In genomic region chr20:208937-209566, GRCh38 we compare ENCODE assay signal across 8 cellular contexts. TPM values are rescaled to one million over a fixed set of nuclear protein-coding genes. Genes with fewer than 3 reads are reported as not detected.
DNase-seq lines count a peak whose midpoint lies in the region; ATAC-seq and TF ChIP-seq lines count a peak whose summit lies in the region.

No MANE protein-coding gene starts in this region.

- no peaks in the 10 kb centered on the region for H3K36me3 Mint-ChIP-seq in effector memory CD8-positive, alpha-beta T cell (ENCODE audit: insufficient read depth)

- H3K4me1 Mint-ChIP-seq in effector memory CD8-positive, alpha-beta T cell (ENCODE audit: low read depth in 2 of 2) = no peaks in the 10 kb centered on the region

- no peak overlapping the region for H4K8ac ChIP-seq in mesenchymal stem cell (ENCODE audit: low read length)

- no peak overlapping the region for H2BK120ac ChIP-seq in mesenchymal stem cell (ENCODE audit: low read depth, low read length)

- in situ Hi-C loops in ACHN (cut with HindIII; ENCODE audit: low pct_ligation_motif_present, low pct_unique_long_range_greater_than_20kb, low sequenced_read_pairs) (no loop called here), G401 (cut with HindIII; ENCODE audit: low sequenced_read_pairs) (no loop called here)

- H2BK12ac ChIP-seq in mesenchymal stem cell (ENCODE audit: low read length in 2 of 2) = no peak overlapping the region

- H3K79me1 ChIP-seq in mesenchymal stem cell (replicated peaks; ENCODE audit: low read length, poor library complexity, severe bottlenecking) = no peaks in the 10 kb centered on the region

- H3K9ac ChIP-seq in mesenchymal stem cell (ENCODE audit: low read length) = no peak overlapping the region

- H3K4me3 Mint-ChIP-seq in effector memory CD8-positive, alpha-beta T cell = no peak overlapping the region

- 23% methylated on average over 5 of the region's 5 CpGs for WGBS in mesenchymal stem cell

- H3K23ac ChIP-seq in mesenchymal stem cell (ENCODE audit: low read length in 2 of 2) = no peak overlapping the region

- H2BK15ac ChIP-seq in mesenchymal stem cell (ENCODE audit: low read depth, poor library complexity, severe bottlenecking) = no peak overlapping the region

- no peak overlapping the region for H3K27ac Mint-ChIP-seq in effector memory CD8-positive, alpha-beta T cell

- H3K4ac ChIP-seq in mesenchymal stem cell (ENCODE audit: low read depth in 1 of 2, low read length in 2 of 2) = no peak overlapping the region

- H3K27me3 ChIP-seq in mesenchymal stem cell (ENCODE audit: control insufficient read depth in 1 of 2, insufficient read depth in 1 of 2, low read length in 2 of 2) = peaks cover 21 to 28% of the 10 kb centered on the region in 2 experiments

- H3K36me3 ChIP-seq in mesenchymal stem cell (ENCODE audit: control insufficient read depth in 1 of 2, insufficient read depth in 2 of 2, low read depth in 1 of 2, low read length in 2 of 2) = no peaks in the 10 kb centered on the region

- H2AFZ ChIP-seq in mesenchymal stem cell (ENCODE audit: low read depth, low read length) = no peak overlapping the region

- no peak overlapping the region for H3K18ac ChIP-seq in mesenchymal stem cell (ENCODE audit: low read depth in 1 of 2, low read length in 2 of 2)

- no peak overlapping the region for H2AK5ac ChIP-seq in mesenchymal stem cell (ENCODE audit: low read length, severe bottlenecking)

- H3K4me1 ChIP-seq in mesenchymal stem cell (ENCODE audit: control insufficient read depth, insufficient read depth, low read depth, low read length) = no peaks in the 10 kb centered on the region

- peaks cover 0 to 17% of the 10 kb centered on the region in 2 donors for H3K27me3 Mint-ChIP-seq in effector memory CD8-positive, alpha-beta T cell

- DNase-seq in ACHN (peak; percentile 63), G401 (ENCODE audit: low spot score) (peak; percentile 35), LNCaP clone FGC (ENCODE audit: low read depth) (peak; percentile 63), SHP77 treated with DMSO at 0.1 percent for 48 hours (lab: John Stamatoyannopoulos, UW) (peak; percentile 61), mesenchymal stem cell (peak; percentile 83), mesenteric fat pad (ENCODE audit: low spot score) (no peak)
- DNase-seq in effector memory CD8-positive, alpha-beta T cell = peak in 2 of 3 experiments; percentile 2

- no peak overlapping the region for H3K27ac ChIP-seq in mesenchymal stem cell (ENCODE audit: low read length, poor library complexity, severe bottlenecking)

- no peak overlapping the region for H2BK5ac ChIP-seq in mesenchymal stem cell (ENCODE audit: low read depth, low read length, poor library complexity, severe bottlenecking)

- no peak overlapping the region for H3K4me2 ChIP-seq in mesenchymal stem cell (ENCODE audit: low read length, poor library complexity, severe bottlenecking)

- ATAC-seq in effector memory CD8-positive, alpha-beta T cell (replicated peaks) = peak; percentile 71
- ATAC-seq in HG02642 (IDR thresholded peaks at IDR 0.05; ENCODE audit: poor library complexity, unreplicated experiment) = no peak

- H4K91ac ChIP-seq in mesenchymal stem cell (ENCODE audit: low read length) = no peak overlapping the region

- peak; percentile 64 for TF ChIP-seq CTCF in LNCaP clone FGC (IDR thresholded peaks at IDR 0.05; ENCODE audit: control insufficient read depth, extremely low read depth, insufficient read depth)

- H3K9me3 Mint-ChIP-seq in effector memory CD8-positive, alpha-beta T cell = no peaks in the 10 kb centered on the region

- H3K4me3 ChIP-seq in LNCaP clone FGC (ENCODE audit: low read depth, low read length) = no peak overlapping the region
- no peak overlapping the region for H3K4me3 ChIP-seq in mesenchymal stem cell (ENCODE audit: insufficient read depth in 1 of 2, low read depth in 1 of 2, low read length in 2 of 2)

- H3K14ac ChIP-seq in mesenchymal stem cell (ENCODE audit: low read length in 2 of 2) = no peak overlapping the region

- no peaks in the 10 kb centered on the region for H3K9me3 ChIP-seq in mesenchymal stem cell (ENCODE audit: control insufficient read depth, low read length)

RNA-seq across cellular contexts. Expression of gene DEFB129, which starts 18.0 kb away (rescaled TPM):
- not detected in 2 replicates for total RNA-seq in G401 (2014; rRNA removed; shearing (Covaris generic))
- polyA plus RNA-seq in mesenchymal stem cell (2013, experiment 1 of 2) = not detected
- polyA plus RNA-seq in mesenchymal stem cell (2013, experiment 2 of 2) = not detected
- total RNA-seq in mesenteric fat pad = not detected

RNA-seq across cellular contexts. Expression of gene DEFB128, which starts 19.5 kb away (rescaled TPM):
- total RNA-seq in G401 (2014; rRNA removed; shearing (Covaris generic)) = not detected in 2 replicates
- polyA plus RNA-seq in mesenchymal stem cell (2013, experiment 1 of 2) = not detected
- polyA plus RNA-seq in mesenchymal stem cell (2013, experiment 2 of 2) = not detected
- not detected for total RNA-seq in mesenteric fat pad

RNA-seq across cellular contexts. Expression of gene DEFB132, which starts 48.5 kb away (rescaled TPM):
- total RNA-seq in G401 (2014; rRNA removed; shearing (Covaris generic)) = not detected in 2 replicates
- not detected for polyA plus RNA-seq in mesenchymal stem cell (2013, experiment 1 of 2)
- not detected for polyA plus RNA-seq in mesenchymal stem cell (2013, experiment 2 of 2)
- 1.5 TPM for total RNA-seq in mesenteric fat pad

RNA-seq across cellular contexts. Expression of gene DEFB127, which starts 51.8 kb away (rescaled TPM):
- not detected in 2 replicates for total RNA-seq in G401 (2014; rRNA removed; shearing (Covaris generic))
- polyA plus RNA-seq in mesenchymal stem cell (2013, experiment 1 of 2) = not detected
- not detected for polyA plus RNA-seq in mesenchymal stem cell (2013, experiment 2 of 2)
- not detected for total RNA-seq in mesenteric fat pad
